In the genomic region with DNA sequence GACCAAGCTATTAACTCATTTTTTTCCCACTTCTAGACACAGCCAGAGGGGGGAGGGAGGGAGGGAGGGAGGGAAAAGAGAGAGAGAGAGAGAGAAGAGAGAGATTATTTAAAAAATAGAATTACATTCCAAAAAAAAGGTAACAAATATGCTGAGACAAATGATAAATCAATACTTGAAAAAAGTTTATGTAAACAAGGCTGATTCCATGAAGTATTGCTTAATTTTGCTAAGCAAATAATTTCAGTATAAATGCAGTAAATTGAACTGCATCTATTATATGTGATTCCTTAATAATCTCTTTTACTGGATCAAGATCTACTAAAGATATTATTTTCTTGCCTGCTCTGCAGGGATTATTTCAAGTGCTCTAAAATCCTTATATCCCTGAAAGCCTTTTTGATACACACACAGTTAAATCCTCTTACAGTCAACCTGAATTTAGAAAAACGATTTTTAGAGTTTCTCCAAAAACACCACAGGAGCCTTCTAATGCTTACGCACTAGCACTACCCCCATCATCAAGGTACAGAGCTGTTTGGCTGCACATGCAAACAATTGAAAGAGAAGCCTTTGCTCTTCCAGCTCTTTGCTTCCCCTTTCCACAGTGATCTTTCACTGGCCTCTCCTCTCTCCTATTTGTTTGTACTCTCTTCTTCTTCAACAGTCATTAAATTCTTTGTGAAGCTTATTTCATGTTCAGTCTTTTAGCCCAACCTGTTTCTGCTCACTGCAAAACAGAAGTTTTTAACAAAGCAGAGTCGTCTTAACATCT, we compare ENCODE assay signal across 2 cellular contexts.
TF ChIP-seq lines count a peak whose summit lies in the region.

No MANE protein-coding gene starts in this region.

TF ChIP-seq in GM23338, 12 proteins besides CTCF, POLR2A, EP300 and RAD21 (continues in another document):
- TF ChIP-seq POLR2AphosphoS5 (IDR thresholded peaks at IDR 0.05; ENCODE audit: low read depth): no peak
- no peak for TF ChIP-seq STAT1 (IDR thresholded peaks at IDR 0.05; ENCODE audit: unreplicated experiment)
- no peak for TF ChIP-seq ZNF331 (CRISPR knock-in tag; IDR thresholded peaks at IDR 0.05; ENCODE audit: low read depth)
- TF ChIP-seq, protein P1, sequence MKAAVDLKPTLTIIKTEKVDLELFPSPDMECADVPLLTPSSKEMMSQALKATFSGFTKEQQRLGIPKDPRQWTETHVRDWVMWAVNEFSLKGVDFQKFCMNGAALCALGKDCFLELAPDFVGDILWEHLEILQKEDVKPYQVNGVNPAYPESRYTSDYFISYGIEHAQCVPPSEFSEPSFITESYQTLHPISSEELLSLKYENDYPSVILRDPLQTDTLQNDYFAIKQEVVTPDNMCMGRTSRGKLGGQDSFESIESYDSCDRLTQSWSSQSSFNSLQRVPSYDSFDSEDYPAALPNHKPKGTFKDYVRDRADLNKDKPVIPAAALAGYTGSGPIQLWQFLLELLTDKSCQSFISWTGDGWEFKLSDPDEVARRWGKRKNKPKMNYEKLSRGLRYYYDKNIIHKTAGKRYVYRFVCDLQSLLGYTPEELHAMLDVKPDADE (IDR thresholded peaks at IDR 0.05): no peak
- no peak for TF ChIP-seq EZH2phosphoT487 (IDR thresholded peaks at IDR 0.05; ENCODE audit: unreplicated experiment)
- no peak for TF ChIP-seq ZNF114 (CRISPR knock-in tag; IDR thresholded peaks at IDR 0.05)
- TF ChIP-seq CREB1 (CRISPR knock-in tag; IDR thresholded peaks at IDR 0.05; ENCODE audit: low read depth): no peak
- no peak for TF ChIP-seq EZH2 (IDR thresholded peaks at IDR 0.05; ENCODE audit: low read depth, unreplicated experiment)
- TF ChIP-seq, protein P2, sequence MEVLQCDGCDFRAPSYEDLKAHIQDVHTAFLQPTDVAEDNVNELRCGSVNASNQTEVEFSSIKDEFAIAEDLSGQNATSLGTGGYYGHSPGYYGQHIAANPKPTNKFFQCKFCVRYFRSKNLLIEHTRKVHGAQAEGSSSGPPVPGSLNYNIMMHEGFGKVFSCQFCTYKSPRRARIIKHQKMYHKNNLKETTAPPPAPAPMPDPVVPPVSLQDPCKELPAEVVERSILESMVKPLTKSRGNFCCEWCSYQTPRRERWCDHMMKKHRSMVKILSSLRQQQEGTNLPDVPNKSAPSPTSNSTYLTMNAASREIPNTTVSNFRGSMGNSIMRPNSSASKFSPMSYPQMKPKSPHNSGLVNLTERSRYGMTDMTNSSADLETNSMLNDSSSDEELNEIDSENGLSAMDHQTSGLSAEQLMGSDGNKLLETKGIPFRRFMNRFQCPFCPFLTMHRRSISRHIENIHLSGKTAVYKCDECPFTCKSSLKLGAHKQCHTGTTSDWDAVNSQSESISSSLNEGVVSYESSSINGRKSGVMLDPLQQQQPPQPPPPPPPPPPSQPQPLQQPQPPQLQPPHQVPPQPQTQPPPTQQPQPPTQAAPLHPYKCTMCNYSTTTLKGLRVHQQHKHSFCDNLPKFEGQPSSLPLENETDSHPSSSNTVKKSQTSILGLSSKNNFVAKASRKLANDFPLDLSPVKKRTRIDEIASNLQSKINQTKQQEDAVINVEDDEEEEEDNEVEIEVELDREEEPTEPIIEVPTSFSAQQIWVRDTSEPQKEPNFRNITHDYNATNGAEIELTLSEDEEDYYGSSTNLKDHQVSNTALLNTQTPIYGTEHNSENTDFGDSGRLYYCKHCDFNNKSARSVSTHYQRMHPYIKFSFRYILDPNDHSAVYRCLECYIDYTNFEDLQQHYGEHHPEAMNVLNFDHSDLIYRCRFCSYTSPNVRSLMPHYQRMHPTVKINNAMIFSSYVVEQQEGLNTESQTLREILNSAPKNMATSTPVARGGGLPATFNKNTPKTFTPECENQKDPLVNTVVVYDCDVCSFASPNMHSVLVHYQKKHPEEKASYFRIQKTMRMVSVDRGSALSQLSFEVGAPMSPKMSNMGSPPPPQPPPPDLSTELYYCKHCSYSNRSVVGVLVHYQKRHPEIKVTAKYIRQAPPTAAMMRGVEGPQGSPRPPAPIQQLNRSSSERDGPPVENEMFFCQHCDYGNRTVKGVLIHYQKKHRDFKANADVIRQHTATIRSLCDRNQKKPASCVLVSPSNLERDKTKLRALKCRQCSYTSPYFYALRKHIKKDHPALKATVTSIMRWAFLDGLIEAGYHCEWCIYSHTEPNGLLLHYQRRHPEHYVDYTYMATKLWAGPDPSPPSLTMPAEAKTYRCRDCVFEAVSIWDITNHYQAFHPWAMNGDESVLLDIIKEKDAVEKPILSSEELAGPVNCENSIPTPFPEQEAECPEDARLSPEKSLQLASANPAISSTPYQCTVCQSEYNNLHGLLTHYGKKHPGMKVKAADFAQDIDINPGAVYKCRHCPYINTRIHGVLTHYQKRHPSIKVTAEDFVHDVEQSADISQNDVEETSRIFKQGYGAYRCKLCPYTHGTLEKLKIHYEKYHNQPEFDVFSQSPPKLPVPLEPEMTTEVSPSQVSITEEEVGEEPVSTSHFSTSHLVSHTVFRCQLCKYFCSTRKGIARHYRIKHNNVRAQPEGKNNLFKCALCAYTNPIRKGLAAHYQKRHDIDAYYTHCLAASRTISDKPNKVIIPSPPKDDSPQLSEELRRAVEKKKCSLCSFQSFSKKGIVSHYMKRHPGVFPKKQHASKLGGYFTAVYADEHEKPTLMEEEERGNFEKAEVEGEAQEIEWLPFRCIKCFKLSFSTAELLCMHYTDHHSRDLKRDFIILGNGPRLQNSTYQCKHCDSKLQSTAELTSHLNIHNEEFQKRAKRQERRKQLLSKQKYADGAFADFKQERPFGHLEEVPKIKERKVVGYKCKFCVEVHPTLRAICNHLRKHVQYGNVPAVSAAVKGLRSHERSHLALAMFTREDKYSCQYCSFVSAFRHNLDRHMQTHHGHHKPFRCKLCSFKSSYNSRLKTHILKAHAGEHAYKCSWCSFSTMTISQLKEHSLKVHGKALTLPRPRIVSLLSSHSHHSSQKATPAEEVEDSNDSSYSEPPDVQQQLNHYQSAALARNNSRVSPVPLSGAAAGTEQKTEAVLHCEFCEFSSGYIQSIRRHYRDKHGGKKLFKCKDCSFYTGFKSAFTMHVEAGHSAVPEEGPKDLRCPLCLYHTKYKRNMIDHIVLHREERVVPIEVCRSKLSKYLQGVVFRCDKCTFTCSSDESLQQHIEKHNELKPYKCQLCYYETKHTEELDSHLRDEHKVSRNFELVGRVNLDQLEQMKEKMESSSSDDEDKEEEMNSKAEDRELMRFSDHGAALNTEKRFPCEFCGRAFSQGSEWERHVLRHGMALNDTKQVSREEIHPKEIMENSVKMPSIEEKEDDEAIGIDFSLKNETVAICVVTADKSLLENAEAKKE (CRISPR knock-in tag; IDR thresholded peaks at IDR 0.05): no peak
- no peak for TF ChIP-seq JUNB (IDR thresholded peaks at IDR 0.05; ENCODE audit: unreplicated experiment)

TF ChIP-seq in H1, 55 proteins besides CTCF, POLR2A, EP300 and RAD21:
- no peak for TF ChIP-seq POU5F1 (IDR thresholded peaks at IDR 0.05; ENCODE audit: low read depth, low read length)
- no peak for TF ChIP-seq RNF2 (IDR thresholded peaks at IDR 0.05; ENCODE audit: borderline replicate concordance, low read depth, low read length, missing control alignments, poor library complexity, severe bottlenecking)
- TF ChIP-seq CHD2 (IDR thresholded peaks at IDR 0.05; ENCODE audit: low read length): no peak
- TF ChIP-seq TEAD4 (IDR thresholded peaks at IDR 0.05; ENCODE audit: low read depth, low read length): no peak
- no peak for TF ChIP-seq SIN3A (conservative IDR thresholded peaks at IDR 0.05 in 1 of 2, IDR thresholded peaks at IDR 0.05 in 1 of 2; ENCODE audit: low read depth in 1 of 2, low read length in 2 of 2)
- TF ChIP-seq FOSL1 (IDR thresholded peaks at IDR 0.05; ENCODE audit: insufficient read depth, low read depth, low read length): no peak
- no peak for TF ChIP-seq RFX5 (IDR thresholded peaks at IDR 0.05; ENCODE audit: borderline replicate concordance, low read depth, low read length)
- no peak for TF ChIP-seq PHF8 (conservative IDR thresholded peaks at IDR 0.05; ENCODE audit: low read depth, low read length)
- TF ChIP-seq SP1 (IDR thresholded peaks at IDR 0.05; ENCODE audit: low read depth, low read length): no peak
- no peak for TF ChIP-seq KDM5A (IDR thresholded peaks at IDR 0.05; ENCODE audit: low read length)
- TF ChIP-seq, protein P3, sequence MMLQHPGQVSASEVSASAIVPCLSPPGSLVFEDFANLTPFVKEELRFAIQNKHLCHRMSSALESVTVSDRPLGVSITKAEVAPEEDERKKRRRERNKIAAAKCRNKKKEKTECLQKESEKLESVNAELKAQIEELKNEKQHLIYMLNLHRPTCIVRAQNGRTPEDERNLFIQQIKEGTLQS (IDR thresholded peaks at IDR 0.05; ENCODE audit: insufficient read depth, low read depth, low read length): no peak
- TF ChIP-seq, protein P4, sequence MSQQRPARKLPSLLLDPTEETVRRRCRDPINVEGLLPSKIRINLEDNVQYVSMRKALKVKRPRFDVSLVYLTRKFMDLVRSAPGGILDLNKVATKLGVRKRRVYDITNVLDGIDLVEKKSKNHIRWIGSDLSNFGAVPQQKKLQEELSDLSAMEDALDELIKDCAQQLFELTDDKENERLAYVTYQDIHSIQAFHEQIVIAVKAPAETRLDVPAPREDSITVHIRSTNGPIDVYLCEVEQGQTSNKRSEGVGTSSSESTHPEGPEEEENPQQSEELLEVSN (IDR thresholded peaks at IDR 0.05): no peak
- no peak for TF ChIP-seq ASH2L (IDR thresholded peaks at IDR 0.05; ENCODE audit: low read length)
- no peak for TF ChIP-seq MAFK (IDR thresholded peaks at IDR 0.05; ENCODE audit: low read depth, low read length)
- no peak for TF ChIP-seq EGR1 (IDR thresholded peaks at IDR 0.05; ENCODE audit: borderline replicate concordance, low read depth, low read length)
TF ChIP-seq in H1: peak in this region for 0.
